In genomic region chr4:4267981-4268380, GRCh38 we compare ENCODE assay signal across 24 cellular contexts. TPM values are rescaled to one million over a fixed set of nuclear protein-coding genes. Genes with fewer than 3 reads are reported as not detected.
A peak's percentile ranks its signal among the peaks of the same experiment; 100 is the strongest.
DNase-seq lines count a peak whose midpoint lies in the region; ATAC-seq, FAIRE-seq and TF ChIP-seq lines count a peak whose summit lies in the region.
"Had no signal": no experiment of that assay in that cellular context is flagged by ENCODE, and none has a peak within 500 bp of the region (broad histone marks: within the 10 kb centered on the region; RNA-seq: fewer than 3 reads in every experiment).

No MANE protein-coding gene starts in this region.

- TF ChIP-seq POLR2A in esophagus squamous epithelium (IDR thresholded peaks at IDR 0.05): no peak

- no peak for FAIRE-seq in pancreas (lab: Jason Lieb, UNC)
- FAIRE-seq: GM18507, HTR-8/SVneo had no signal

- H3K27me3 Mint-ChIP-seq in activated CD4-positive, alpha-beta T cell treated with anti-CD3 and anti-CD28 coated beads, Interleukin-2, amount 10 ng/mL, durations not matched to agents 7 days and 5 days: no peaks in the 10 kb centered on the region
- no peaks in the 10 kb centered on the region for H3K27me3 Mint-ChIP-seq in Caco-2 (ENCODE audit: insufficient read depth, unreplicated experiment)

- H3K4me1 ChIP-seq in Caco-2: no peaks in the 10 kb centered on the region
- no peaks in the 10 kb centered on the region for H3K4me1 ChIP-seq in pancreas
- H3K4me1 ChIP-seq in esophagus squamous epithelium: no peaks in the 10 kb centered on the region
- H3K4me1 ChIP-seq: BE2C, upper lobe of right lung had no signal

- CTCF ChIA-PET in activated CD4-positive, alpha-beta T cell treated with anti-CD3 and anti-CD28 coated beads, Interleukin-2, amount 10 ng/mL, durations not matched to agents 7 days and 5 days (lab: Charles Lee): interaction anchor here (0.8 to 1.3 kb wide), 4 partner anchors 14 to 24 kb away, joined by 3 to 6 read pairs (median 4); no protein-coding TSS in a partner anchor
- CTCF ChIA-PET in Caco-2 (lab: Charles Lee): no interaction called here

- H3K36me3 Mint-ChIP-seq in activated CD4-positive, alpha-beta T cell treated with anti-CD3 and anti-CD28 coated beads, Interleukin-2, amount 10 ng/mL, durations not matched to agents 7 days and 5 days (ENCODE audit: low read depth): peaks cover 41% of the 10 kb centered on the region
- H3K36me3 Mint-ChIP-seq in Caco-2 (ENCODE audit: insufficient read depth, unreplicated experiment): peaks cover 46% of the 10 kb centered on the region

- H3K9me3 Mint-ChIP-seq in activated CD4-positive, alpha-beta T cell treated with anti-CD3 and anti-CD28 coated beads, Interleukin-2, amount 10 ng/mL, durations not matched to agents 7 days and 5 days: peaks cover 2% of the 10 kb centered on the region
- no peaks in the 10 kb centered on the region for H3K9me3 Mint-ChIP-seq in Caco-2 (ENCODE audit: unreplicated experiment)

- 92 to 95% methylated on average over 5 of the region's 5 CpGs for WGBS in pancreas, 2 donors
- WGBS in esophagus squamous epithelium, 2 donors: 56 to 60% methylated on average over 5 of the region's 5 CpGs

- TF ChIP-seq CTCF in choroid plexus epithelial cell (conservative IDR thresholded peaks at IDR 0.05; ENCODE audit: low read depth, low read length) (no peak), Caco-2 (IDR thresholded peaks at IDR 0.05; ENCODE audit: insufficient read depth in 1 of 2, low read depth in 1 of 2, low read length in 1 of 2, severe bottlenecking in 1 of 2, unreplicated experiment in 1 of 2) (no peak), pancreas (IDR thresholded peaks at IDR 0.05) (no peak), esophagus squamous epithelium (IDR thresholded peaks at IDR 0.05) (no peak)

- peak overlapping the region; percentile 25 for H3K27ac Mint-ChIP-seq in activated CD4-positive, alpha-beta T cell treated with anti-CD3 and anti-CD28 coated beads, Interleukin-2, amount 10 ng/mL, durations not matched to agents 7 days and 5 days
- no peak overlapping the region for H3K27ac Mint-ChIP-seq in Caco-2 (ENCODE audit: unreplicated experiment)

- DNase-seq in activated CD4-positive, alpha-beta T cell treated with anti-CD3 and anti-CD28 coated beads, Interleukin-2, amount 10 ng/mL, durations not matched to agents 7 days and 5 days: no peak
- DNase-seq in activated CD4-positive, alpha-beta T cell treated with anti-CD3 and anti-CD28 coated beads, Interleukin-2, amount 50 U/mL, for 1 hour: no peak
- DNase-seq in ELR (ENCODE audit: low read depth) (peak; percentile 29), choroid plexus epithelial cell (ENCODE audit: low read depth) (peak; percentile 39), mesenteric fat pad (ENCODE audit: low spot score) (peak; percentile 59), Caco-2 (no peak), pancreas (no peak), esophagus squamous epithelium (lab: John Stamatoyannopoulos, UW) (no peak)
- DNase-seq: 8988T; activated CD4-positive, CD25-positive, alpha-beta regulatory T cell treated with anti-CD3 and anti-CD28 coated beads, Interleukin-2, amount 50 U/mL, for 72 hours; BE2C; NCI-H1092; NCI-H2029; NCI-H446 treated with DMSO at 0.1 percent for 48 hours; retina; SK-N-SH; stimulated activated CD4-positive, alpha-beta T cell treated with anti-CD3 and anti-CD28 coated beads, Interleukin-4, amount 100 ng/mL, for 4 hours; upper lobe of right lung had no signal

- H3K9me3 ChIP-seq in Caco-2: no peaks in the 10 kb centered on the region
- H3K9me3 ChIP-seq in pancreas: no peaks in the 10 kb centered on the region
- no peaks in the 10 kb centered on the region for H3K9me3 ChIP-seq in esophagus squamous epithelium
- H3K9me3 ChIP-seq: BE2C, SK-N-SH, upper lobe of right lung had no signal

- intact Hi-C loops in Caco-2 (cut with micrococcal nuclease; ENCODE audit: unreplicated experiment) (no loop called here), pancreas (cut with DNase I) (no loop called here), esophagus squamous epithelium (cut with DNase I) (no loop called here)

- no peak overlapping the region for H3K27ac ChIP-seq in pancreas
- no peak overlapping the region for H3K27ac ChIP-seq in esophagus squamous epithelium

- H3K36me3 ChIP-seq in Caco-2 (ENCODE audit: control insufficient read depth, insufficient read depth, low read length): no peaks in the 10 kb centered on the region; the same call in 1 of the 2 replicates
- H3K36me3 ChIP-seq in pancreas: no peaks in the 10 kb centered on the region
- peaks cover 0 to 64% (median 0%) of the 10 kb centered on the region in 3 donors for H3K36me3 ChIP-seq in esophagus squamous epithelium

- H3K4me3 Mint-ChIP-seq in activated CD4-positive, alpha-beta T cell treated with anti-CD3 and anti-CD28 coated beads, Interleukin-2, amount 10 ng/mL, durations not matched to agents 7 days and 5 days: no peak overlapping the region
- no peak overlapping the region for H3K4me3 Mint-ChIP-seq in Caco-2 (ENCODE audit: unreplicated experiment)

- H3K4me3 ChIP-seq in choroid plexus epithelial cell (ENCODE audit: low read depth, low read length) (no peak overlapping the region), Caco-2 (ENCODE audit: low read depth, low read length) (no peak overlapping the region), pancreas (no peak overlapping the region), esophagus squamous epithelium (no peak overlapping the region)
- H3K4me3 ChIP-seq: upper lobe of right lung had no signal

- peaks cover 28% of the 10 kb centered on the region for H3K4me1 Mint-ChIP-seq in activated CD4-positive, alpha-beta T cell treated with anti-CD3 and anti-CD28 coated beads, Interleukin-2, amount 10 ng/mL, durations not matched to agents 7 days and 5 days
- no peaks in the 10 kb centered on the region for H3K4me1 Mint-ChIP-seq in Caco-2 (ENCODE audit: low read depth, unreplicated experiment)

- H3K27me3 ChIP-seq in Caco-2 (replicated peaks; ENCODE audit: control insufficient read depth, insufficient read depth, low read length) (no peaks in the 10 kb centered on the region), pancreas (no peaks in the 10 kb centered on the region), esophagus squamous epithelium (no peaks in the 10 kb centered on the region)
- H3K27me3 ChIP-seq: BE2C, upper lobe of right lung had no signal

- no TSS peak for BruUV-seq in Caco-2 (replicated peaks; lab: Mats Ljungman, UMichigan)

- POLR2A ChIA-PET in activated CD4-positive, alpha-beta T cell treated with anti-CD3 and anti-CD28 coated beads, Interleukin-2, amount 10 ng/mL, durations not matched to agents 7 days and 5 days (lab: Charles Lee): no interaction called here
- POLR2A ChIA-PET in Caco-2 (lab: Charles Lee): no interaction called here

- ATAC-seq in pancreas: no peak
- ATAC-seq: HCT116 had no signal

RNA-seq across cellular contexts. Expression of gene TMEM128, which starts 20.0 kb away (rescaled TPM):
- 10 to 100 TPM; 17.7 to 17.8 TPM for total RNA-seq in activated CD4-positive, alpha-beta T cell treated with anti-CD3 and anti-CD28 coated beads, Interleukin-2, amount 10 ng/mL, durations not matched to agents 7 days and 5 days
- total RNA-seq in mesenteric fat pad: 16.2 TPM
- total RNA-seq in Caco-2 (2022): 14.4 and 19.0 TPM in 2 replicates
- total RNA-seq in pancreas: 10 to 100 TPM in 2 of 6 donors, 1 to 10 TPM in 4; 6.5 to 10.9 (median 8.2) TPM
- 10 to 100 TPM in 1 of 2 donors, 1 to 10 TPM in 1; 8.7 to 23.3 TPM for polyA plus RNA-seq in pancreas
- total RNA-seq in esophagus squamous epithelium: 10 to 100 TPM in 3 of 4 donors, 1 to 10 TPM in 1; 8.6 to 15.1 (median 11.6) TPM

RNA-seq across cellular contexts. Expression of gene LYAR, which starts 22.0 kb away (rescaled TPM):
- total RNA-seq in activated CD4-positive, alpha-beta T cell treated with anti-CD3 and anti-CD28 coated beads, Interleukin-2, amount 10 ng/mL, durations not matched to agents 7 days and 5 days: 10 to 100 TPM; 25.9 to 28.1 TPM
- total RNA-seq in mesenteric fat pad: 18.2 TPM
- total RNA-seq in Caco-2 (2022): 27.3 and 29.8 TPM in 2 replicates
- 1 to 10 TPM; 1.5 to 6.3 (median 3.9) TPM for total RNA-seq in pancreas
- 1 to 10 TPM; 5.2 to 6.6 TPM for polyA plus RNA-seq in pancreas
- total RNA-seq in esophagus squamous epithelium: 10 to 100 TPM in 3 of 4 donors, 1 to 10 TPM in 1; 9.1 to 35.7 (median 22.0) TPM

RNA-seq across cellular contexts. Expression of gene ZBTB49, which starts 22.1 kb away (rescaled TPM):
- 1 to 10 TPM; 7.9 to 8.3 TPM for total RNA-seq in activated CD4-positive, alpha-beta T cell treated with anti-CD3 and anti-CD28 coated beads, Interleukin-2, amount 10 ng/mL, durations not matched to agents 7 days and 5 days
- total RNA-seq in mesenteric fat pad (3.8 TPM), Caco-2 (2022) (3.5 and 7.2 TPM in 2 replicates), pancreas (1 to 10 TPM; 1.5 to 3.7 (median 3.4) TPM), esophagus squamous epithelium (1 to 10 TPM; 1.7 to 6.3 (median 4.4) TPM)
- polyA plus RNA-seq in pancreas: 1 to 10 TPM; 2.3 to 3.9 TPM

RNA-seq across cellular contexts. Expression of gene OTOP1, which starts 41.3 kb away (rescaled TPM):
- not detected for total RNA-seq in activated CD4-positive, alpha-beta T cell treated with anti-CD3 and anti-CD28 coated beads, Interleukin-2, amount 10 ng/mL, durations not matched to agents 7 days and 5 days
- total RNA-seq in mesenteric fat pad (not detected), Caco-2 (2022) (not detected in 2 replicates), pancreas (not detected), esophagus squamous epithelium (under 1 TPM in 3 of 4 donors, not detected in 1; 0.19 to 0.53 (median 0.34) TPM)
- not detected for polyA plus RNA-seq in pancreas
- total RNA-seq: cerebellum, liver, omental fat pad, upper lobe of right lung had no signal
- polyA plus RNA-seq: liver, SK-N-SH had no signal

Comparison
In these comparisons a context has a peak if more than half of its experiments do, and no peak if none do; other contexts are left out.
1. DNase-seq: peak in ELR (single experiment), choroid plexus epithelial cell (single experiment) and mesenteric fat pad (single experiment); none in activated CD4-positive, alpha-beta T cell treated with anti-CD3 and anti-CD28 coated beads, Interleukin-2, amount 10 ng/mL, durations not matched to agents 7 days and 5 days (single experiment), activated CD4-positive, alpha-beta T cell treated with anti-CD3 and anti-CD28 coated beads, Interleukin-2, amount 50 U/mL, for 1 hour (single experiment), Caco-2 (0 of 2), pancreas (0 of 6) and esophagus squamous epithelium (single experiment).